ENCODE assay signal across 24 cellular contexts in genomic region chr12:13973981-13974380, GRCh38. TPM values are rescaled to one million over a fixed set of nuclear protein-coding genes. Genes with fewer than 3 reads are reported as not detected.
"Had no signal": no experiment of that assay in that cellular context is flagged by ENCODE, and none has a peak within 500 bp of the region (broad histone marks: within the 10 kb centered on the region; RNA-seq: fewer than 3 reads in every experiment).

No MANE protein-coding gene starts in this region.

- H3K27ac Mint-ChIP-seq: activated CD4-positive, alpha-beta T cell treated with anti-CD3 and anti-CD28 coated beads, Interleukin-2, amount 10 ng/mL, durations not matched to agents 7 days and 5 days; activated CD8-positive, alpha-beta T cell treated with anti-CD3 and anti-CD28 coated beads, Interleukin-2, amount 10 ng/mL, durations not matched to agents 7 days and 5 days; activated naive CD8-positive, alpha-beta T cell; activated T-cell treated with anti-CD3 and anti-CD28 coated beads, Interleukin-2, amount 50 U/mL, for 24 hours; activated T-helper 17 cell treated with anti-CD3 and anti-CD28 coated beads, Interleukin-2, amount 50 U/mL, for 72 hours; endodermal cell; naive thymus-derived CD4-positive, alpha-beta T cell; stimulated activated effector memory CD8-positive, alpha-beta T cell treated with anti-CD3 and anti-CD28 coated beads, Interleukin-12 subunit alpha, Interleukin-12 subunit beta, amount 100 ng/mL, for 72 hours; T-helper 2 cell treated with Interferon-gamma antibody and Interleukin-4, amounts not matched to agents 5 μg/mL and 100 μg/mL, for 36 hours had no signal

- ATAC-seq: activated CD8-positive, alpha-beta T cell treated with anti-CD3 and anti-CD28 coated beads, Interleukin-2, amount 10 ng/mL, durations not matched to agents 7 days and 5 days; activated T-helper 17 cell treated with anti-CD3 and anti-CD28 coated beads, Interleukin-2, amount 50 U/mL, for 72 hours; left lobe of liver; lower lobe of right lung; naive thymus-derived CD4-positive, alpha-beta T cell; sciatic nerve; stimulated activated effector memory CD8-positive, alpha-beta T cell treated with anti-CD3 and anti-CD28 coated beads, Interleukin-12 subunit alpha, Interleukin-12 subunit beta, amount 100 ng/mL, for 72 hours; stimulated activated naive CD8-positive, alpha-beta T cell treated with anti-CD3 and anti-CD28 coated beads, Interleukin-15, amount 100 ng/mL, for 72 hours had no signal

- H3K4me3 ChIP-seq: adrenal gland, ascending aorta, coronary artery, lower lobe of right lung, transverse colon, uterus had no signal

- DNase-seq: activated CD4-positive, alpha-beta T cell treated with anti-CD3 and anti-CD28 coated beads, Interleukin-2, amount 10 ng/mL, durations not matched to agents 7 days and 5 days; activated CD4-positive, CD25-positive, alpha-beta regulatory T cell treated with anti-CD3 and anti-CD28 coated beads, Interleukin-2, amount 50 U/mL, for 72 hours; activated CD8-positive, alpha-beta T cell treated with anti-CD3 and anti-CD28 coated beads, Interleukin-2, amount 10 ng/mL, durations not matched to agents 7 days and 5 days; activated T-cell treated with anti-CD3 and anti-CD28 coated beads, Interleukin-2, amount 50 U/mL, for 24 hours; adrenal gland; cerebellar nuclear complex; endodermal cell; lower lobe of right lung; naive thymus-derived CD4-positive, alpha-beta T cell; small intestine; stimulated activated CD4-positive, alpha-beta T cell treated with anti-CD3 and anti-CD28 coated beads, Interleukin-2, amount 100 ng/mL, for 24 hours; stimulated activated naive CD8-positive, alpha-beta T cell treated with anti-CD3 and anti-CD28 coated beads, Interleukin-15, amount 100 ng/mL, for 72 hours; transverse colon; uterus had no signal

- H3K27me3 ChIP-seq: ascending aorta, uterus had no signal

- H3K9me3 Mint-ChIP-seq: activated CD4-positive, alpha-beta T cell treated with anti-CD3 and anti-CD28 coated beads, Interleukin-2, amount 10 ng/mL, durations not matched to agents 7 days and 5 days; activated T-cell treated with anti-CD3 and anti-CD28 coated beads, Interleukin-2, amount 50 U/mL, for 24 hours; activated T-helper 17 cell treated with anti-CD3 and anti-CD28 coated beads, Interleukin-2, amount 50 U/mL, for 72 hours; endodermal cell; stimulated activated effector memory CD8-positive, alpha-beta T cell treated with anti-CD3 and anti-CD28 coated beads, Interleukin-12 subunit alpha, Interleukin-12 subunit beta, amount 100 ng/mL, for 72 hours; stimulated activated naive CD8-positive, alpha-beta T cell treated with anti-CD3 and anti-CD28 coated beads, Interleukin-15, amount 100 ng/mL, for 72 hours; T-helper 2 cell treated with Interferon-gamma antibody and Interleukin-4, amounts not matched to agents 5 μg/mL and 100 μg/mL, for 36 hours had no signal

- H3K36me3 ChIP-seq: adrenal gland, ascending aorta, lower lobe of right lung, transverse colon, uterus had no signal

- H3K27ac ChIP-seq: adrenal gland, ascending aorta, coronary artery, lower lobe of right lung, transverse colon, uterus, VCaP had no signal

- H3K4me1 ChIP-seq: adrenal gland, ascending aorta, lower lobe of right lung, transverse colon, uterus had no signal

- H3K4me3 Mint-ChIP-seq: activated CD4-positive, alpha-beta T cell treated with anti-CD3 and anti-CD28 coated beads, Interleukin-2, amount 10 ng/mL, durations not matched to agents 7 days and 5 days; activated CD8-positive, alpha-beta T cell treated with anti-CD3 and anti-CD28 coated beads, Interleukin-2, amount 10 ng/mL, durations not matched to agents 7 days and 5 days; activated naive CD8-positive, alpha-beta T cell; activated T-cell treated with anti-CD3 and anti-CD28 coated beads, Interleukin-2, amount 50 U/mL, for 24 hours; activated T-helper 17 cell treated with anti-CD3 and anti-CD28 coated beads, Interleukin-2, amount 50 U/mL, for 72 hours; endodermal cell; naive thymus-derived CD4-positive, alpha-beta T cell; stimulated activated effector memory CD8-positive, alpha-beta T cell treated with anti-CD3 and anti-CD28 coated beads, Interleukin-12 subunit alpha, Interleukin-12 subunit beta, amount 100 ng/mL, for 72 hours; stimulated activated naive CD8-positive, alpha-beta T cell treated with anti-CD3 and anti-CD28 coated beads, Interleukin-15, amount 100 ng/mL, for 72 hours; T-helper 2 cell treated with Interferon-gamma antibody and Interleukin-4, amounts not matched to agents 5 μg/mL and 100 μg/mL, for 36 hours had no signal

- H3K9me3 ChIP-seq: adrenal gland, ascending aorta, lower lobe of right lung, transverse colon, uterus had no signal

- H3K36me3 Mint-ChIP-seq: activated naive CD8-positive, alpha-beta T cell; naive thymus-derived CD4-positive, alpha-beta T cell; stimulated activated effector memory CD8-positive, alpha-beta T cell treated with anti-CD3 and anti-CD28 coated beads, Interleukin-12 subunit alpha, Interleukin-12 subunit beta, amount 100 ng/mL, for 72 hours had no signal

- H3K4me1 Mint-ChIP-seq: activated CD4-positive, alpha-beta T cell treated with anti-CD3 and anti-CD28 coated beads, Interleukin-2, amount 10 ng/mL, durations not matched to agents 7 days and 5 days; activated T-helper 17 cell treated with anti-CD3 and anti-CD28 coated beads, Interleukin-2, amount 50 U/mL, for 72 hours; naive thymus-derived CD4-positive, alpha-beta T cell; stimulated activated effector memory CD8-positive, alpha-beta T cell treated with anti-CD3 and anti-CD28 coated beads, Interleukin-12 subunit alpha, Interleukin-12 subunit beta, amount 100 ng/mL, for 72 hours; stimulated activated naive CD8-positive, alpha-beta T cell treated with anti-CD3 and anti-CD28 coated beads, Interleukin-15, amount 100 ng/mL, for 72 hours had no signal

RNA-seq across cellular contexts. Expression of gene GRIN2B, which starts 7.4 kb away (rescaled TPM):
- total RNA-seq: activated CD4-positive, alpha-beta T cell treated with anti-CD3 and anti-CD28 coated beads, Interleukin-2, amount 10 ng/mL, durations not matched to agents 7 days and 5 days; activated CD8-positive, alpha-beta T cell treated with anti-CD3 and anti-CD28 coated beads, Interleukin-2, amount 10 ng/mL, durations not matched to agents 7 days and 5 days; left lobe of liver; naive thymus-derived CD4-positive, alpha-beta T cell; osteoblast had no signal
- polyA plus RNA-seq: naive thymus-derived CD4-positive, alpha-beta T cell had no signal
